In the genomic region with DNA sequence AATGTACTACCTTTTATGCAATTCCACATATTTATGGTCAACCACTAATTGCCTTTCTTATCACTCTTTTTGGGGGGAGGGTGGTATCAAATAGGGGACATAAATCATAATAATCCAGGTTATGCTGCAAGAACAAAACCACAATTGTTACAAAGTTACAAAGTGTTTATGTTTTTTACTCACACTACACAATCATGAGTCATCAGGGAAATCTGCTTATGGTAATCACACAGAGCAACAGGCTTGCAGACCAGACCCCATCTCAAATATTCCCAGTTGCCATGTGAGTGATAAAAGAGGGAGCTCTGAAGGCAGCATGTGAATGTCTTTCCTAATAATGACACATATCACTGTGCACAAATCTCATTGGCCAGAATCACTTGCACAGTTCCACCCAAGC, we compare ENCODE assay signal across 18 cellular contexts.
A peak's percentile ranks its signal among the peaks of the same experiment; 100 is the strongest.
DNase-seq lines count a peak whose midpoint lies in the region; ATAC-seq and TF ChIP-seq lines count a peak whose summit lies in the region.
"Had no signal": no experiment of that assay in that cellular context is flagged by ENCODE, and none has a peak within 500 bp of the region (broad histone marks: within the 10 kb centered on the region; RNA-seq: fewer than 3 reads in every experiment).

No MANE protein-coding gene starts in this region.

- no peaks in the 10 kb centered on the region for H3K27me3 ChIP-seq in mammary epithelial cell (ENCODE audit: insufficient read depth, low read length)
- H3K27me3 ChIP-seq: MG63 had no signal

- no peak overlapping the region for H3K27ac ChIP-seq in mammary epithelial cell (ENCODE audit: insufficient read depth, low read depth, low read length)
- H3K27ac ChIP-seq: PC-9 had no signal

- DNase-seq in ELR (ENCODE audit: low read depth) (peak; percentile 79), MV-4-11 (lab: John Stamatoyannopoulos, UW) (peak; percentile 12), mammary epithelial cell (peak; percentile 51), myocyte (ENCODE audit: low read depth) (peak; percentile 20), GM03348 (ENCODE audit: low spot score) (no peak), NCI-H1694 (lab: John Stamatoyannopoulos, UW) (no peak)
- DNase-seq: activated CD8-positive, alpha-beta memory T cell treated with anti-CD3 and anti-CD28 coated beads, Interleukin-2, amount 10 ng/mL, durations not matched to agents 7 days and 5 days; amygdala; DMS79 treated with DMSO at 0.1 percent for 48 hours; head of caudate nucleus; MG63; NCI-H2081 treated with DMSO at 0.1 percent for 48 hours; NCI-H524 treated with DMSO at 0.1 percent for 48 hours; PC-9; SK-N-SH had no signal

- H4K20me1 ChIP-seq in mammary epithelial cell (ENCODE audit: insufficient read depth, low read length): no peaks in the 10 kb centered on the region

- no peak overlapping the region for H2AFZ ChIP-seq in mammary epithelial cell (ENCODE audit: low read depth, low read length)
- H2AFZ ChIP-seq: PC-9 had no signal

- in situ Hi-C loops in mammary epithelial cell (cut with MboI; ENCODE audit: low sequenced_read_pairs in 2 of 2): no loop called here

- H3K36me3 ChIP-seq in mammary epithelial cell (ENCODE audit: insufficient read depth, low read length): no peaks in the 10 kb centered on the region
- H3K36me3 ChIP-seq: MG63 had no signal

- H3K4me3 ChIP-seq in mammary epithelial cell (replicated peaks in 1 of 3; ENCODE audit: insufficient read depth in 1 of 3, low read depth in 2 of 3, low read length in 3 of 3): no peak overlapping the region
- H3K4me3 ChIP-seq: MG63, PC-9 had no signal

- intact Hi-C loops in mammary epithelial cell (cut with micrococcal nuclease): no loop called here

- H3K9ac ChIP-seq in mammary epithelial cell (ENCODE audit: insufficient read depth, low read length): no peak overlapping the region
- H3K9ac ChIP-seq: SK-N-SH had no signal

- no peak for TF ChIP-seq CTCF in mammary epithelial cell (conservative IDR thresholded peaks at IDR 0.05 in 1 of 2, IDR thresholded peaks at IDR 0.05 in 1 of 2; ENCODE audit: extremely low read depth in 1 of 2, insufficient read depth in 1 of 2, low read depth in 1 of 2, low read length in 2 of 2)

- H3K9me3 ChIP-seq in mammary epithelial cell (replicated peaks; ENCODE audit: insufficient read depth, low read length): no peaks in the 10 kb centered on the region
- H3K9me3 ChIP-seq: SK-N-SH had no signal

- CTCF ChIA-PET in mammary epithelial cell (lab: Charles Lee; ENCODE audit: low non-redundant PET): no interaction called here

- H3K4me2 ChIP-seq in mammary epithelial cell (ENCODE audit: insufficient read depth, low read depth, low read length): no peak overlapping the region
- H3K4me2 ChIP-seq: PC-9, SK-N-SH had no signal

- dilution Hi-C loops in mammary epithelial cell (cut with HindIII; ENCODE audit: low sequenced_read_pairs): no loop called here

- H3K79me2 ChIP-seq in mammary epithelial cell (ENCODE audit: insufficient read depth, low read length): no peaks in the 10 kb centered on the region

- H3K4me1 ChIP-seq in mammary epithelial cell (ENCODE audit: insufficient read depth, low read length): peaks cover 34% of the 10 kb centered on the region

- BruUV-seq in mammary epithelial cell (replicated peaks; lab: Mats Ljungman, UMichigan): no TSS peak

- ATAC-seq in HG02852 (IDR thresholded peaks at IDR 0.05; ENCODE audit: unreplicated experiment) (no peak), GM19023 (IDR thresholded peaks at IDR 0.05; ENCODE audit: unreplicated experiment) (no peak)
- ATAC-seq: activated CD8-positive, alpha-beta memory T cell treated with anti-CD3 and anti-CD28 coated beads, Interleukin-2, amount 10 ng/mL, durations not matched to agents 7 days and 5 days; natural killer cell treated with Interleukin-12 subunit alpha and Interleukin-12 subunit beta and Interleukin-15 and Interleukin-18, amount 100 ng/mL, for 72 hours had no signal

Comparison
In these comparisons a context has a peak if more than half of its experiments do, and no peak if none do; other contexts are left out.
1. DNase-seq: peak in ELR (single experiment), MV-4-11 (single experiment), mammary epithelial cell (single experiment) and myocyte (single experiment); none in GM03348 (single experiment) and NCI-H1694 (single experiment).